Comparison of ENCODE assay signal across 16 cellular contexts in genomic region chr4:1659104-1659725, GRCh38. TPM values are rescaled to one million over a fixed set of nuclear protein-coding genes. Genes with fewer than 3 reads are reported as not detected.
DNase-seq lines count a peak whose midpoint lies in the region; ATAC-seq and TF ChIP-seq lines count a peak whose summit lies in the region.
"Had no signal": no experiment of that assay in that cellular context is flagged by ENCODE, and none has a peak within 500 bp of the region (broad histone marks: within the 10 kb centered on the region; RNA-seq: fewer than 3 reads in every experiment).

No MANE protein-coding gene starts in this region.

- no peak overlapping the region for H2BK12ac ChIP-seq in H9 (ENCODE audit: insufficient read length, low read depth, low read length)

- peak overlapping the region; percentile 53; the same call in 1 of the 2 replicates for H3K14ac ChIP-seq in H9 (ENCODE audit: insufficient read depth, low read length)

- no peaks in the 10 kb centered on the region for H3K23me2 ChIP-seq in H9 (ENCODE audit: insufficient read length, low read depth, low read length, poor library complexity, severe bottlenecking)

- H3K9ac ChIP-seq in H9 (ENCODE audit: extremely low read depth, insufficient read length, low read length) (no peak overlapping the region), NT2/D1 (ENCODE audit: insufficient read length, low read depth) (peak overlapping the region; percentile 21)
- H3K9ac ChIP-seq: BLaER1, GM23248 had no signal

- no peak overlapping the region for H3T11ph ChIP-seq in H9 (ENCODE audit: low read length)

- H4K8ac ChIP-seq in H9 (replicated peaks; ENCODE audit: insufficient read length, low read depth, low read length), result no peak overlapping the region

- H3K4me1 Mint-ChIP-seq in H9, result peaks cover 7 to 11% of the 10 kb centered on the region in 2 experiments; a peak in 3 of 4 replicates
- H3K4me1 Mint-ChIP-seq: B cell; CD4-positive, CD25-positive, alpha-beta regulatory T cell had no signal

- no peaks in the 10 kb centered on the region; a peak in 1 of 5 replicates for H3K9me3 Mint-ChIP-seq in H9
- H3K9me3 Mint-ChIP-seq: CD4-positive, CD25-positive, alpha-beta regulatory T cell; CD8-positive, alpha-beta T cell had no signal

- no peaks in the 10 kb centered on the region for H3K79me2 ChIP-seq in H9 (ENCODE audit: insufficient read depth, low read length)

- H2BK120ac ChIP-seq in H9 (ENCODE audit: low read depth, low read length, poor library complexity, severe bottlenecking), result no peak overlapping the region

- no peak for DNase-seq in H9
- DNase-seq in NT2/D1 (ENCODE audit: low read depth, low spot score), result no peak
- peak; percentile 12 for DNase-seq in iPS-NIHi11 (ENCODE audit: low spot score)
- DNase-seq in spleen, result no peak
- no peak for DNase-seq in effector memory CD4-positive, alpha-beta T cell
- DNase-seq: Caco-2; CD4-positive, CD25-positive, alpha-beta regulatory T cell; CD8-positive, alpha-beta T cell; DMS153; DND-41; GM23248; HCEC 1CT had no signal

- TF ChIP-seq CTCF in H9 (conservative IDR thresholded peaks at IDR 0.05) (no peak), spleen (IDR thresholded peaks at IDR 0.05 in 8 of 11, conservative IDR thresholded peaks at IDR 0.05 in 3 of 11) (no peak)

- no peak for ATAC-seq in HG02840 (IDR thresholded peaks at IDR 0.05; ENCODE audit: low FRiP score, unreplicated experiment)
- ATAC-seq: CD8-positive, alpha-beta T cell had no signal

- no peak overlapping the region for H2BK5ac ChIP-seq in H9 (ENCODE audit: insufficient read length, low read length)

- H3K56ac ChIP-seq in H9 (ENCODE audit: insufficient read length, low read depth, low read length), result no peak overlapping the region

- H3K27me3 ChIP-seq in H9 (ENCODE audit: insufficient read depth, low read length), result no peaks in the 10 kb centered on the region
- H3K27me3 ChIP-seq in NT2/D1 (ENCODE audit: insufficient read depth, insufficient read length), result no peaks in the 10 kb centered on the region
- H3K27me3 ChIP-seq in spleen (replicated peaks in 1 of 7), result no peaks in the 10 kb centered on the region
- no peaks in the 10 kb centered on the region for H3K27me3 ChIP-seq in effector memory CD4-positive, alpha-beta T cell (replicated peaks; ENCODE audit: control insufficient read depth, insufficient read depth, low read length, poor library complexity, severe bottlenecking)
- H3K27me3 ChIP-seq: BLaER1 had no signal

- H2AFZ ChIP-seq in H9 (ENCODE audit: low read length), result no peak overlapping the region
- H2AFZ ChIP-seq: GM23248 had no signal

- no peak overlapping the region for H4K5ac ChIP-seq in H9 (ENCODE audit: insufficient read length, low read depth, low read length)

- H3K4me3 Mint-ChIP-seq in H9, result no peak overlapping the region
- H3K4me3 Mint-ChIP-seq: B cell; CD4-positive, CD25-positive, alpha-beta regulatory T cell; CD8-positive, alpha-beta T cell had no signal

- H3K18ac ChIP-seq in H9 (ENCODE audit: insufficient read length, low read depth, low read length), result no peak overlapping the region

- no peak for TF ChIP-seq POLR2A in spleen (IDR thresholded peaks at IDR 0.05)

- H3K4me3 ChIP-seq in NT2/D1 (ENCODE audit: insufficient read length, low read depth) (no peak overlapping the region), spleen (no peak overlapping the region)
- no peak overlapping the region for H3K4me3 ChIP-seq in effector memory CD4-positive, alpha-beta T cell (ENCODE audit: insufficient read depth, low read depth, low read length, poor library complexity, severe bottlenecking)
- H3K4me3 ChIP-seq: BLaER1, GM23248 had no signal

- H3K27ac ChIP-seq in H9 (ENCODE audit: insufficient read length, low read depth, low read length) (no peak overlapping the region), spleen (no peak overlapping the region)
- H3K27ac ChIP-seq in effector memory CD4-positive, alpha-beta T cell (ENCODE audit: insufficient read depth, low read length, poor library complexity, severe bottlenecking), result no peak overlapping the region
- H3K27ac ChIP-seq: BLaER1, C4-2B, GM23248 had no signal

- WGBS in H9 (ENCODE audit: extremely low coverage, insufficient read length, low lambda C conversion rate), result no CpG with 5 or more reads among the region's 31 CpGs
- WGBS in spleen, 5 donors, result 90 to 97% (median 94%) methylated on average over 18 to 31 of the region's 31 CpGs

- H4K20me1 ChIP-seq in H9 (ENCODE audit: control insufficient read depth, insufficient read depth, insufficient read length), result no peaks in the 10 kb centered on the region
- H4K20me1 ChIP-seq: BLaER1 had no signal

- no peak overlapping the region for H3K23ac ChIP-seq in H9 (ENCODE audit: insufficient read length, low read depth, low read length)

- H3K4me2 ChIP-seq in H9 (ENCODE audit: insufficient read depth, insufficient read length, low read length), result no peak overlapping the region
- H3K4me2 ChIP-seq: BLaER1 had no signal

- no peak overlapping the region for H2AK5ac ChIP-seq in H9 (ENCODE audit: insufficient read length, low read length)

- no peak overlapping the region for H4K91ac ChIP-seq in H9 (ENCODE audit: insufficient read length, low read depth, low read length)

- no peaks in the 10 kb centered on the region for H3K9me3 ChIP-seq in H9 (ENCODE audit: control insufficient read depth, low read depth, low read length)
- no peaks in the 10 kb centered on the region for H3K9me3 ChIP-seq in NT2/D1 (ENCODE audit: insufficient read depth, low read length)
- no peaks in the 10 kb centered on the region for H3K9me3 ChIP-seq in spleen
- H3K9me3 ChIP-seq in effector memory CD4-positive, alpha-beta T cell (ENCODE audit: control insufficient read depth, low read length), result no peaks in the 10 kb centered on the region
- H3K9me3 ChIP-seq: BLaER1, Caco-2 had no signal

- H3K27me3 Mint-ChIP-seq in H9 (ENCODE audit: low read depth), result no peaks in the 10 kb centered on the region
- H3K27me3 Mint-ChIP-seq: B cell; CD4-positive, CD25-positive, alpha-beta regulatory T cell had no signal

- H3K4ac ChIP-seq in H9 (ENCODE audit: low read depth, low read length), result no peak overlapping the region

- H3K36me3 Mint-ChIP-seq in H9 (ENCODE audit: insufficient read depth in 1 of 3, low read depth in 3 of 3), result no peaks in the 10 kb centered on the region
- H3K36me3 Mint-ChIP-seq: CD4-positive, CD25-positive, alpha-beta regulatory T cell; CD8-positive, alpha-beta T cell had no signal

- H3K27ac Mint-ChIP-seq in H9, result peak overlapping the region in 1 of 3 experiments; percentile 72; a peak in 1 of 7 replicates
- H3K27ac Mint-ChIP-seq: B cell; CD4-positive, CD25-positive, alpha-beta regulatory T cell; CD8-positive, alpha-beta T cell had no signal

- H3K36me3 ChIP-seq in NT2/D1 (ENCODE audit: insufficient read depth, insufficient read length, low read length), result no peaks in the 10 kb centered on the region
- H3K36me3 ChIP-seq in spleen, result peaks cover 0 to 9% (median 0%) of the 10 kb centered on the region in 6 donors
- H3K36me3 ChIP-seq in effector memory CD4-positive, alpha-beta T cell (ENCODE audit: control insufficient read depth, insufficient read depth, low read length), result no peaks in the 10 kb centered on the region

- H3K4me1 ChIP-seq in H9 (ENCODE audit: insufficient read depth, low read length), result no peaks in the 10 kb centered on the region
- peaks cover 10% of the 10 kb centered on the region for H3K4me1 ChIP-seq in NT2/D1 (ENCODE audit: insufficient read depth, insufficient read length)
- no peaks in the 10 kb centered on the region for H3K4me1 ChIP-seq in spleen
- H3K4me1 ChIP-seq in effector memory CD4-positive, alpha-beta T cell (ENCODE audit: control insufficient read depth, insufficient read depth, low read length, poor library complexity, severe bottlenecking), result no peaks in the 10 kb centered on the region

- H2BK15ac ChIP-seq in H9 (ENCODE audit: low read depth, low read length), result peak overlapping the region; percentile 55; the same call in 1 of the 2 replicates

- intact Hi-C loops in spleen (cut with DNase I; ENCODE audit: low total_unique reads), result no loop called here

- no peaks in the 10 kb centered on the region for H3K79me1 ChIP-seq in H9 (ENCODE audit: insufficient read depth, low read depth, low read length, poor library complexity, severe bottlenecking)

- H2BK20ac ChIP-seq in H9 (ENCODE audit: low read depth, low read length, poor library complexity, severe bottlenecking), result no peak overlapping the region

RNA-seq across cellular contexts. Expression of gene FAM53A, which starts 24.9 kb away (rescaled TPM):
- total RNA-seq in H9 (2021), result 2.3 and 2.4 TPM in 2 replicates
- 1 to 10 TPM in 6 of 7 donors, under 1 TPM in 1; 0.60 to 4.3 (median 1.9) TPM for total RNA-seq in spleen
- polyA plus RNA-seq in spleen, result 1 to 10 TPM; 1.2 to 2.7 (median 2.4) TPM

RNA-seq across cellular contexts. Expression of gene SLBP, which starts 52.9 kb away (rescaled TPM):
- total RNA-seq in H9 (2021), result 62.7 and 67.0 TPM in 2 replicates
- 10 to 100 TPM; 29.0 to 52.0 (median 34.4) TPM for total RNA-seq in spleen
- polyA plus RNA-seq in spleen, result 10 to 100 TPM; 24.0 to 41.9 (median 35.0) TPM
